8 cellular contexts compared by ENCODE assay signal in the genomic region with DNA sequence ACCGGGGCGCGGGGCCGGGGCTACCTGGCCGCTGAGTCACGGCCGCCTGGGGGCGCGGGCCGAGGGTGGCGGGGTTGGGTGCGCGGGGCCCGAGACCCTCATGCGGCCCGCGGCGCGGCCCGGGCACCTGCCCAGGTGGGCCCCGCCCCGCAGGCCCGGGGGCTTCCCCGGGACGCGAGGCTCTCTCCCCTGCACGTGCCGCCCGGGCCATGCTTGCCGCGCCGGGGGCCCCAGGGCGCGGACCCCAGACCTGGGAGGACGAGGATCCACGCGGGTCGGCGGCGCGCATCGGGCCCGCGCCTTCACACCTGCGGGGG. TPM values are rescaled to one million over a fixed set of nuclear protein-coding genes. Genes with fewer than 3 reads are reported as not detected.
DNase-seq lines count a peak whose midpoint lies in the region; ATAC-seq and TF ChIP-seq lines count a peak whose summit lies in the region.

No MANE protein-coding gene starts in this region.

- in situ Hi-C loops in GM13977 (cut with MboI; ENCODE audit: low pct_unique_long_range_greater_than_20kb, low sequenced_read_pairs, unreplicated experiment), result no loop called here

- H3K4me1 ChIP-seq in psoas muscle, result peaks cover 28% of the 10 kb centered on the region

- no peak for DNase-seq in coronary artery (ENCODE audit: low spot score)
- DNase-seq in psoas muscle, result no peak
- DNase-seq in GM13977 (ENCODE audit: low spot score), result no peak
- DNase-seq in SW 1271 (lab: John Stamatoyannopoulos, UW), result no peak
- DNase-seq in putamen (ENCODE audit: low spot score), result no peak
- DNase-seq in MV-4-11 (lab: John Stamatoyannopoulos, UW), result no peak

- H3K36me3 ChIP-seq in psoas muscle (ENCODE audit: insufficient read depth in 1 of 2, low read depth in 1 of 2), result peaks cover 0 to 7% of the 10 kb centered on the region in 2 donors

- ATAC-seq in GM18505 (IDR thresholded peaks at IDR 0.05; ENCODE audit: unreplicated experiment) (peak; percentile 30), HG03095 (IDR thresholded peaks at IDR 0.05; ENCODE audit: unreplicated experiment) (peak; percentile 20), psoas muscle (no peak)

- intact Hi-C loops in psoas muscle (cut with DNase I), result loop anchor here in 1 of 2 donors (5.0 kb wide), 1 partner anchor 36 kb away; no protein-coding TSS in a partner anchor

- no peaks in the 10 kb centered on the region for H3K27me3 ChIP-seq in psoas muscle (ENCODE audit: insufficient read depth in 3 of 3, low read length in 2 of 3)

- 1 to 4% methylated on average over 5 to 45 of the region's 45 CpGs; no CpG with 5 or more reads in 1 of the 3 donors for WGBS in psoas muscle, 3 donors

- no peak for TF ChIP-seq CTCF in coronary artery (IDR thresholded peaks at IDR 0.05)
- TF ChIP-seq CTCF in psoas muscle (IDR thresholded peaks at IDR 0.05), result no peak
- TF ChIP-seq CTCF in GM13977 (IDR thresholded peaks at IDR 0.05; ENCODE audit: extremely low read depth, insufficient read depth, missing control alignments), result no peak

- H3K9me3 ChIP-seq in psoas muscle, result no peaks in the 10 kb centered on the region

- H3K4me3 ChIP-seq in coronary artery (peak overlapping the region; percentile 96), psoas muscle (peak overlapping the region; percentile 78)

- H3K27ac ChIP-seq in coronary artery, result peak overlapping the region; percentile 99 to 100
- peak overlapping the region; percentile 99 for H3K27ac ChIP-seq in psoas muscle

- TF ChIP-seq POLR2A in GM18505 (IDR thresholded peaks at IDR 0.05; ENCODE audit: borderline replicate concordance, extremely low read depth, insufficient read depth, insufficient read length), result no peak

RNA-seq across cellular contexts. Expression of a gene that starts 0.4 kb away (rescaled TPM):
- total RNA-seq in psoas muscle, result 100 to 1,000 TPM in 1 of 4 donors, 10 to 100 TPM in 3; 59.1 to 103 (median 77.5) TPM
- polyA plus RNA-seq in psoas muscle, result 100 to 1,000 TPM in 1 of 3 donors, 10 to 100 TPM in 2; 36.7 to 138 (median 62.9) TPM

RNA-seq across cellular contexts. Expression of a gene that starts 25.1 kb away (rescaled TPM):
- 1 to 10 TPM; 2.8 to 6.0 (median 2.9) TPM for total RNA-seq in psoas muscle
- polyA plus RNA-seq in psoas muscle, result 1 to 10 TPM in 2 of 3 donors, under 1 TPM in 1; 0.40 to 1.4 (median 1.1) TPM

RNA-seq across cellular contexts. Expression of a gene that starts 26.7 kb away (rescaled TPM):
- total RNA-seq in psoas muscle, result 10 to 100 TPM; 61.3 to 77.6 (median 68.9) TPM
- 10 to 100 TPM; 38.8 to 70.7 (median 44.0) TPM for polyA plus RNA-seq in psoas muscle

RNA-seq across cellular contexts. Expression of a gene that starts 38.9 kb away (rescaled TPM):
- 10 to 100 TPM; 11.8 to 18.2 (median 14.6) TPM for total RNA-seq in psoas muscle
- 10 to 100 TPM; 33.4 to 59.1 (median 54.1) TPM for polyA plus RNA-seq in psoas muscle

Comparison
In these comparisons a context has a peak if more than half of its experiments do, and no peak if none do; other contexts are left out.
1. ATAC-seq: peak in GM18505 (single experiment) and HG03095 (single experiment); none in psoas muscle (0 of 4).